Comparison of ENCODE assay signal across 8 cellular contexts in genomic region chr17:16352838-16353701, GRCh38. TPM values are rescaled to one million over a fixed set of nuclear protein-coding genes. Genes with fewer than 3 reads are reported as not detected.
DNase-seq lines count a peak whose midpoint lies in the region; ATAC-seq and TF ChIP-seq lines count a peak whose summit lies in the region.

Gene CENPV (minus strand): TSS chr17:16353469. CDS start chr17:16353436, 33 bp downstream.

- H3K27ac Mint-ChIP-seq in activated T-cell treated with anti-CD3 and anti-CD28 coated beads, Interleukin-2, amount 50 U/mL, for 72 hours, result peak within 1 kb of the TSS; percentile 68
- H3K27ac Mint-ChIP-seq in neural crest cell (ENCODE audit: unreplicated experiment), result peak within 1 kb of the TSS; percentile 100

- CTCF ChIA-PET in AG04449 (lab: Yijun Ruan, JAX), result interaction anchor here (0.5 to 7.7 kb wide), 27 partner anchors 8 to 290 kb away, joined by 3 to 141 read pairs (median 3); partner anchors contain the start of gene NCOR1

- peaks cover 38% of the 10 kb centered on the region for H3K4me1 Mint-ChIP-seq in activated T-cell treated with anti-CD3 and anti-CD28 coated beads, Interleukin-2, amount 50 U/mL, for 72 hours (ENCODE audit: low read depth)
- H3K4me1 Mint-ChIP-seq in neural crest cell, result peaks cover 52% of the 10 kb centered on the region

- H3K4me1 ChIP-seq in subcutaneous abdominal adipose tissue (ENCODE audit: control insufficient read depth in 5 of 5, insufficient read depth in 5 of 5, low read length in 5 of 5), result peaks cover 0 to 18% (median 17%) of the 10 kb centered on the region in 5 donors

- H3K27me3 ChIP-seq in subcutaneous abdominal adipose tissue (ENCODE audit: control insufficient read depth in 5 of 5, insufficient read depth in 4 of 5, low read length in 5 of 5), result no peaks in the 10 kb centered on the region

- TF ChIP-seq CTCF in AG04449 (IDR thresholded peaks at IDR 0.05; ENCODE audit: insufficient read depth, low read length, missing control alignments) (no peak), neural crest cell (conservative IDR thresholded peaks at IDR 0.05) (peak; percentile 32)

- H3K9ac ChIP-seq in subcutaneous abdominal adipose tissue (ENCODE audit: low read length in 5 of 5), result peak within 1 kb of the TSS in 4 of 5 donors; percentile 59 to 79 (median 70)

- H3K36me3 ChIP-seq in subcutaneous abdominal adipose tissue (ENCODE audit: control insufficient read depth in 5 of 5, insufficient read depth in 5 of 5, low read length in 5 of 5), result peaks cover 4 to 14% (median 10%) of the 10 kb centered on the region in 5 donors

- H3K4me3 ChIP-seq in AG04449 (ENCODE audit: low read depth, low read length) (peak within 1 kb of the TSS; percentile 67), subcutaneous abdominal adipose tissue (ENCODE audit: low read depth in 1 of 5, low read length in 5 of 5) (peak within 1 kb of the TSS; percentile 62 to 80 (median 75))

- no peak within 1 kb of the TSS for H3K27ac ChIP-seq in subcutaneous abdominal adipose tissue (ENCODE audit: low read depth, low read length)

- H3K36me3 Mint-ChIP-seq in activated T-cell treated with anti-CD3 and anti-CD28 coated beads, Interleukin-2, amount 50 U/mL, for 72 hours (ENCODE audit: insufficient read depth in 2 of 2), result peaks cover 0 to 2% of the 10 kb centered on the region in 2 donors
- H3K36me3 Mint-ChIP-seq in neural crest cell (ENCODE audit: low read depth), result peaks cover 11% of the 10 kb centered on the region

- H3K27me3 Mint-ChIP-seq in activated T-cell treated with anti-CD3 and anti-CD28 coated beads, Interleukin-2, amount 50 U/mL, for 72 hours (ENCODE audit: low read depth), result peaks cover 7% of the 10 kb centered on the region
- no peaks in the 10 kb centered on the region for H3K27me3 Mint-ChIP-seq in neural crest cell (ENCODE audit: low read depth)

- H3K9me3 Mint-ChIP-seq in activated T-cell treated with anti-CD3 and anti-CD28 coated beads, Interleukin-2, amount 50 U/mL, for 72 hours, result no peaks in the 10 kb centered on the region
- no peaks in the 10 kb centered on the region for H3K9me3 Mint-ChIP-seq in neural crest cell

- peak within 1 kb of the TSS; percentile 93 to 95 for H3K4me3 Mint-ChIP-seq in activated T-cell treated with anti-CD3 and anti-CD28 coated beads, Interleukin-2, amount 50 U/mL, for 72 hours
- peak within 1 kb of the TSS; percentile 99 for H3K4me3 Mint-ChIP-seq in neural crest cell

- POLR2A ChIA-PET in AG04449 (lab: Yijun Ruan, JAX), result interaction anchor here (1.2 to 3.1 kb wide), 3 partner anchors 10 to 67 kb away, joined by 3 to 13 read pairs (median 6); partner anchors contain the start of gene UBB

- no peaks in the 10 kb centered on the region for H3K9me3 ChIP-seq in subcutaneous abdominal adipose tissue (ENCODE audit: control insufficient read depth in 5 of 5, low read length in 5 of 5)

- DNase-seq in AG04449 (ENCODE audit: low read depth, low spot score) (no peak), OCI-M1 (lab: John Stamatoyannopoulos, UW) (peak; percentile 58), fibroblast of gingiva (ENCODE audit: low read depth) (peak; percentile 18), neural crest cell (ENCODE audit: low read depth, low spot score) (peak; percentile 59)
- DNase-seq in activated T-cell treated with anti-CD3 and anti-CD28 coated beads, Interleukin-2, amount 50 U/mL, for 72 hours, result peak; percentile 76 to 78

- peak; percentile 63 for ATAC-seq in GM18907 (IDR thresholded peaks at IDR 0.05; ENCODE audit: unreplicated experiment)
- peak; percentile 77 for ATAC-seq in HG03280 (IDR thresholded peaks at IDR 0.05; ENCODE audit: unreplicated experiment)
- ATAC-seq in activated T-cell treated with anti-CD3 and anti-CD28 coated beads, Interleukin-2, amount 50 U/mL, for 72 hours (replicated peaks in 1 of 2), result peak; percentile 86 to 89

RNA-seq across cellular contexts. Expression of gene CENPV, which starts in this region (rescaled TPM):
- total RNA-seq in activated T-cell treated with anti-CD3 and anti-CD28 coated beads, Interleukin-2, amount 50 U/mL, for 72 hours, result 10 to 100 TPM; 48.5 to 54.9 TPM
- total RNA-seq in neural crest cell, result 488 and 489 TPM in 2 replicates
